ENCODE assay signal across 8 cellular contexts in the genomic region with DNA sequence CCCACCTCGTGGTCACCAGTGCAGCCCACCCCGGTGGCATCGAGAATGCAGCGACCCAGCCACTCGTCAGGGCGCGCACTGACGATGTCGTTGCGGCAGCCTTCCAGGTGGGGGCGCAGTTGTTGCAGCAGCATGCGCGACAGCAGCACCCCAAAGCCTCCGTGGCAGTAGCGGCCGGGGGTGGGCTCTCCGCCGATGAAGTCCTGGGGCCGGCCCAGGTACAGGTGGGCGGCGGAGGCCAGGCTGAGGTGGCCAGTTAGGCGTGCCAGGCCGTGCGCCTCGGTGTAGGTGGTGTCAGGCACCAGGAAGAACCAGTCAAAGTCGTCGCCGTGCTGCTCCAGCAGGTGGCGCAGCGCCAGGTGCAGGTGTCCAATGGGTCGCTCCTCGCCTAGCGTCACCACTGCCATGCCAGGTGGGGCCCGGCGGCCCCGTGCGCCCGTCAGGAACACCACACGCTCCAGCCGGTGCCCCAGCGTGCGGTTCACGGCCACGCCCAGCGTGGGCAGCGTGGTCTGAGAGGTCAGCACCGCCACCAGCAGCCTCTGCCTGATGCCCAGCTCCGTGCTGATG. TPM values are rescaled to one million over a fixed set of nuclear protein-coding genes. Genes with fewer than 3 reads are reported as not detected.
A peak's percentile ranks its signal among the peaks of the same experiment; 100 is the strongest.
DNase-seq lines count a peak whose midpoint lies in the region; ATAC-seq, FAIRE-seq and TF ChIP-seq lines count a peak whose summit lies in the region.

No MANE protein-coding gene starts in this region.

- WGBS in iPS DF 6.9 (ENCODE audit: insufficient coverage, insufficient read length), result no CpG with 5 or more reads among the region's 48 CpGs
- WGBS in spleen, 5 donors, result 1 to 6% (median 4%) methylated on average over 26 to 48 of the region's 48 CpGs

- intact Hi-C loops in spleen (cut with DNase I; ENCODE audit: low total_unique reads), result loop anchor here (5.0 kb wide), 1 partner anchor 101 kb away; no protein-coding TSS in a partner anchor

- in situ Hi-C loops in astrocyte of the cerebellum (cut with HindIII; ENCODE audit: low sequenced_read_pairs), result loop anchor here (5.0 to 25.0 kb wide), 2 partner anchors 106 to 129 kb away; partner anchors contain the start of gene DES

- no peaks in the 10 kb centered on the region for H3K27me3 ChIP-seq in iPS DF 6.9 (ENCODE audit: control insufficient read depth, insufficient read depth, low read length)
- H3K27me3 ChIP-seq in spleen (replicated peaks in 1 of 7), result peaks cover 0 to 100% (median 7%) of the 10 kb centered on the region in 7 donors

- no peak for TF ChIP-seq POLR2A in GM12892 (IDR thresholded peaks at IDR 0.05; ENCODE audit: low read depth, low read length)
- TF ChIP-seq POLR2A in spleen (IDR thresholded peaks at IDR 0.05), result no peak

- peak; percentile 98 for FAIRE-seq in GM12892 (lab: Jason Lieb, UNC)

- H3K4me1 ChIP-seq in iPS DF 6.9 (ENCODE audit: control insufficient read depth, insufficient read depth, low read length), result peaks cover 11% of the 10 kb centered on the region; the same call in 1 of the 2 replicates
- H3K4me1 ChIP-seq in spleen, result peaks cover 19 to 40% (median 35%) of the 10 kb centered on the region in 6 donors

- H3K9me3 ChIP-seq in iPS DF 6.9 (ENCODE audit: control insufficient read depth, insufficient read depth, low read length) (no peaks in the 10 kb centered on the region), spleen (no peaks in the 10 kb centered on the region)

- DNase-seq in GM12892 (ENCODE audit: insufficient read length) (peak; percentile 91), NCI-H1417 treated with DMSO at 0.1 percent for 48 hours (lab: John Stamatoyannopoulos, UW) (peak; percentile 30), T-helper 2 cell (peak; percentile 69 to 85 (median 80)), astrocyte of the cerebellum (ENCODE audit: low read depth) (peak; percentile 33), iPS DF 6.9 (ENCODE audit: low read depth, low spot score) (no peak), spleen (peak; percentile 95), dedifferentiated amniotic fluid mesenchymal stem cell (ENCODE audit: extremely low spot score) (no peak)

- H3K27ac ChIP-seq in iPS DF 6.9 (ENCODE audit: low read length) (no peak overlapping the region), spleen (peak overlapping the region in 1 of 8 donors; percentile 5)

- H3K36me3 ChIP-seq in iPS DF 6.9 (ENCODE audit: control insufficient read depth, insufficient read depth, low read length) (peaks cover 15% of the 10 kb centered on the region), spleen (peaks cover 0 to 20% (median 6%) of the 10 kb centered on the region in 6 donors)

- TF ChIP-seq CTCF in astrocyte of the cerebellum (IDR thresholded peaks at IDR 0.05; ENCODE audit: low read depth, low read length, missing control alignments), result peak; percentile 92
- peak; percentile 80 to 98 (median 94) for TF ChIP-seq CTCF in spleen (IDR thresholded peaks at IDR 0.05 in 8 of 11, conservative IDR thresholded peaks at IDR 0.05 in 3 of 11)

- peak; percentile 52 for ATAC-seq in HG02798 (IDR thresholded peaks at IDR 0.05; ENCODE audit: poor library complexity, unreplicated experiment)

- H3K4me3 ChIP-seq in astrocyte of the cerebellum (ENCODE audit: low read depth, low read length) (peak overlapping the region; percentile 77), iPS DF 6.9 (ENCODE audit: low read length) (peak overlapping the region; percentile 11; the same call in 1 of the 2 replicates), spleen (peak overlapping the region; percentile 15 to 83 (median 36))

RNA-seq across cellular contexts. Expression of gene CHPF, which starts 1.9 kb away (rescaled TPM):
- polyA plus RNA-seq in GM12892 (2012; ENCODE audit: missing spikeins), result 0.61 TPM
- 10 to 100 TPM in 6 of 7 donors, 1 to 10 TPM in 1; 8.9 to 26.2 (median 15.4) TPM for total RNA-seq in spleen
- polyA plus RNA-seq in spleen, result 1 to 10 TPM; 2.8 to 8.9 (median 4.8) TPM

RNA-seq across cellular contexts. Expression of gene TMEM198, which starts 2.1 kb away (rescaled TPM):
- 0.19 TPM for polyA plus RNA-seq in GM12892 (2012; ENCODE audit: missing spikeins)
- 1 to 10 TPM in 5 of 7 donors, under 1 TPM in 2; 0.39 to 2.8 (median 1.1) TPM for total RNA-seq in spleen
- 1 to 10 TPM; 1.1 to 2.1 (median 1.5) TPM for polyA plus RNA-seq in spleen

RNA-seq across cellular contexts. Expression of gene ASIC4, which starts 27.4 kb away (rescaled TPM):
- polyA plus RNA-seq in GM12892 (2012; ENCODE audit: missing spikeins), result not detected
- under 1 TPM in 1 of 7 donors, not detected in 6; 0.32 TPM for total RNA-seq in spleen
- under 1 TPM; 0.04 to 0.06 (median 0.05) TPM for polyA plus RNA-seq in spleen

RNA-seq across cellular contexts. Expression of gene OBSL1, which starts 29.6 kb away (rescaled TPM):
- polyA plus RNA-seq in GM12892 (2012; ENCODE audit: missing spikeins), result not detected
- total RNA-seq in spleen, result 10 to 100 TPM; 26.7 to 51.6 (median 31.1) TPM
- 10 to 100 TPM; 15.9 to 32.0 (median 27.6) TPM for polyA plus RNA-seq in spleen

RNA-seq across cellular contexts. Expression of gene INHA, which starts 30.4 kb away (rescaled TPM):
- polyA plus RNA-seq in GM12892 (2012; ENCODE audit: missing spikeins), result not detected
- under 1 TPM in 1 of 7 donors, not detected in 6; 0.46 TPM for total RNA-seq in spleen
- polyA plus RNA-seq in spleen, result under 1 TPM; 0.08 to 0.46 (median 0.16) TPM

Comparison
In these comparisons a context has a peak if more than half of its experiments do, and no peak if none do; other contexts are left out.
1. DNase-seq: peak in GM12892 (single experiment), NCI-H1417 treated with DMSO at 0.1 percent for 48 hours (single experiment), T-helper 2 cell (5 of 5), astrocyte of the cerebellum (single experiment) and spleen (single experiment); none in iPS DF 6.9 (single experiment) and dedifferentiated amniotic fluid mesenchymal stem cell (single experiment).
2. H3K4me3 ChIP-seq: peak in every context shown above with its lines; median percentile 77 in astrocyte of the cerebellum; 36 in spleen; 11 in iPS DF 6.9.